Comparison of ENCODE assay signal across 1 cellular context in the genomic region with DNA sequence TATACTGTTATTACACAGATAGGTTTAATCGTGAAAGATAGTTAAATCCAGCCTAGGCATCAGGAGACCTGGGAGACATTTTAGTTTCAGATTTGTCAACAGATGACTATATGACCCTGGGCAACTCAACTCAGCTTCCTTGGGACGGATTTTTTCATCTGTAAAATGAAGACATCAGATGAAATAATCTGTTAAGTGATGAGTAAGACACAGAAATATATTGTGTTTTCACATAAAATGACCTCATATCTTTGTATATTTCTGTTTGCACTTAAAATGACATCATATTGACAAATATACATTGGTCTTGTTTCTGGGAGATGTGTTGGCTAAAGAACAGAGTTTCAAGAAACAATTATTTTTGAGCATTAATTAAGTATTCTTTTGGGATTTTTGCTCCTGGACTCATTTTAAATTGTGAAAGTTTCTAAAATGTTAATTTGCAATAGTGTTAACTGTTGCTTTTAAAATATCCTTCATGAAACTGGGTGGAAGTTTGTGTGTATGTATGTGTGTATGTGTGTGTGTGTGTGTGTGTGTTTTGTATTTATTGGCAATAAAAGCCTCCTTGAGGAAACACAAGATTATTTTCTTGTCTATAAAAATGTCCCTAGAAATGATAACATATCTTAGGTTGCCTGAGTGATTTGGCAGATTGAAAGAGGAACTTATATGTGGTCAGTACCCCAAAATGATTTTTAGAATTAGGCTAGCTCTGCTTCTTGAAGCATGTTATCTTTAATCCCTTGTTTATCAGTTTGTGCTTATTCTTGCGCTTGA.
TF ChIP-seq lines count a peak whose summit lies in the region.

No MANE protein-coding gene starts in this region.

TF ChIP-seq in endothelial cell of umbilical vein, 7 proteins besides CTCF, POLR2A, EP300 and RAD21 (continued from another document):
- TF ChIP-seq JUN (IDR thresholded peaks at IDR 0.05; ENCODE audit: borderline replicate concordance, insufficient read depth, insufficient read length, low read depth) (peak; percentile 8), EZH2 (IDR thresholded peaks at IDR 0.05; ENCODE audit: borderline replicate concordance, low read depth, low read length, severe bottlenecking) (no peak), MYC (IDR thresholded peaks at IDR 0.05; ENCODE audit: low read depth, low read length) (no peak)
- TF ChIP-seq, protein P1, sequence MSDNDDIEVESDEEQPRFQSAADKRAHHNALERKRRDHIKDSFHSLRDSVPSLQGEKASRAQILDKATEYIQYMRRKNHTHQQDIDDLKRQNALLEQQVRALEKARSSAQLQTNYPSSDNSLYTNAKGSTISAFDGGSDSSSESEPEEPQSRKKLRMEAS (IDR thresholded peaks at IDR 0.05; ENCODE audit: insufficient read depth, insufficient read length), result no peak
